ENCODE assay signal across 1 cellular context in genomic region chr5:72505026-72505425, GRCh38.
TF ChIP-seq lines count a peak whose summit lies in the region.

No MANE protein-coding gene starts in this region.

TF ChIP-seq in HepG2, 621 proteins besides CTCF, POLR2A, EP300 and RAD21:
- no peak for TF ChIP-seq ZNF776 (CRISPR knock-in tag; IDR thresholded peaks at IDR 0.05)
- no peak for TF ChIP-seq THAP7 (CRISPR knock-in tag; IDR thresholded peaks at IDR 0.05)
- TF ChIP-seq HDAC2 (CRISPR knock-in tag; IDR thresholded peaks at IDR 0.05): no peak
- TF ChIP-seq MEIS1 (CRISPR knock-in tag; IDR thresholded peaks at IDR 0.05; ENCODE audit: borderline replicate concordance): no peak
